Comparison of ENCODE assay signal across 1 cellular context in genomic region chr9:1271786-1272185, GRCh38.
TF ChIP-seq lines count a peak whose summit lies in the region.

No MANE protein-coding gene starts in this region.

TF ChIP-seq in GM12878, 131 proteins besides CTCF, POLR2A, EP300 and RAD21:
- TF ChIP-seq SMAD1 (IDR thresholded peaks at IDR 0.05; ENCODE audit: low read depth, partially characterized antibody) (no peak), NR2F1 (conservative IDR thresholded peaks at IDR 0.05) (peak; percentile 92), PBX3 (IDR thresholded peaks at IDR 0.05; ENCODE audit: insufficient replicate concordance, low read depth, low read length) (no peak), IKZF2 (IDR thresholded peaks at IDR 0.05) (peak; percentile 84 to 88; a peak in 3 of 4 replicates), KDM1A (IDR thresholded peaks at IDR 0.05; ENCODE audit: borderline replicate concordance) (no peak), PKNOX1 (IDR thresholded peaks at IDR 0.05) (peak; percentile 42; the same call in 1 of the 2 replicates), CHD2 (IDR thresholded peaks at IDR 0.05; ENCODE audit: borderline replicate concordance, low read depth, low read length) (no peak), MTA2 (IDR thresholded peaks at IDR 0.05; ENCODE audit: low read depth) (peak; percentile 93), NBN (IDR thresholded peaks at IDR 0.05) (0 out of 2 replicates have a peak, but pooled peaks have one; percentile 24), FOXM1 (IDR thresholded peaks at IDR 0.05; ENCODE audit: low read depth, low read length) (no peak), NR2C1 (IDR thresholded peaks at IDR 0.05) (no peak; the same call in 1 of the 2 replicates), RCOR1 (conservative IDR thresholded peaks at IDR 0.05; ENCODE audit: low read depth, low read length) (no peak), IKZF1 (conservative IDR thresholded peaks at IDR 0.05) (peak; percentile 78), BHLHE40 (IDR thresholded peaks at IDR 0.05; ENCODE audit: borderline replicate concordance in 1 of 2, low read depth in 2 of 2, low read length in 1 of 2) (peak; percentile 22 to 45; a peak in 2 of 4 replicates), ESRRA (IDR thresholded peaks at IDR 0.05; ENCODE audit: low read length) (peak; percentile 88; the same call in 1 of the 2 replicates), ATF7 (IDR thresholded peaks at IDR 0.05; ENCODE audit: low read depth) (peak; percentile 35; the same call in 1 of the 2 replicates), DPF2 (IDR thresholded peaks at IDR 0.05) (peak; percentile 45; the same call in 1 of the 2 replicates)
- TF ChIP-seq, protein P1, sequence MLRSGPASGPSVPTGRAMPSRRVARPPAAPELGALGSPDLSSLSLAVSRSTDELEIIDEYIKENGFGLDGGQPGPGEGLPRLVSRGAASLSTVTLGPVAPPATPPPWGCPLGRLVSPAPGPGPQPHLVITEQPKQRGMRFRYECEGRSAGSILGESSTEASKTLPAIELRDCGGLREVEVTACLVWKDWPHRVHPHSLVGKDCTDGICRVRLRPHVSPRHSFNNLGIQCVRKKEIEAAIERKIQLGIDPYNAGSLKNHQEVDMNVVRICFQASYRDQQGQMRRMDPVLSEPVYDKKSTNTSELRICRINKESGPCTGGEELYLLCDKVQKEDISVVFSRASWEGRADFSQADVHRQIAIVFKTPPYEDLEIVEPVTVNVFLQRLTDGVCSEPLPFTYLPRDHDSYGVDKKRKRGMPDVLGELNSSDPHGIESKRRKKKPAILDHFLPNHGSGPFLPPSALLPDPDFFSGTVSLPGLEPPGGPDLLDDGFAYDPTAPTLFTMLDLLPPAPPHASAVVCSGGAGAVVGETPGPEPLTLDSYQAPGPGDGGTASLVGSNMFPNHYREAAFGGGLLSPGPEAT (IDR thresholded peaks at IDR 0.05; ENCODE audit: low read depth): peak; percentile 69
